ENCODE assay signal across 22 cellular contexts in the genomic region with DNA sequence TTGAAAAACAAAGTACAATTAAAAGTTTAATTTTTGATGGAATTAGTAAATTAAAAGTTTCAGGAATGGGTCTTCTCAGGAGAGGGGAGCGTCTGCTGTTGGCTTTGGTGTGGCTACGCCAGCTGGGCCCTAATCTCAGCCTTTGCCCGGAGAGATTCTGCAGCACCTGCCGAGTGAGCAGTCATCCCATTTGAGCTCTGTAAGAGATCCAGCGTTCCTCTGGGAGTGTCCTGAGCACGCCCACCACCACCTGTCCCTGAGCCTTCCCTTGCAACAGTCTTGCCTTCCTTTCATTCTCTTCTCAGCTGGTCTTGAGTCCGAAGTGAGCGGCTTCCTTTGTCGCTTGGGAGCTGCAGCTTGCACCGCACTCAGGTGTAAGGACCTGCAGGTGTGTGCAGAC.
DNase-seq lines count a peak whose midpoint lies in the region; ATAC-seq and TF ChIP-seq lines count a peak whose summit lies in the region.
"Had no signal": no experiment of that assay in that cellular context is flagged by ENCODE, and none has a peak within 500 bp of the region (broad histone marks: within the 10 kb centered on the region; RNA-seq: fewer than 3 reads in every experiment).

No MANE protein-coding gene starts in this region.

- H3K79me1 ChIP-seq in H9 (ENCODE audit: insufficient read depth, low read depth, low read length, poor library complexity, severe bottlenecking): no peaks in the 10 kb centered on the region

- H3K56ac ChIP-seq in H9 (ENCODE audit: insufficient read length, low read depth, low read length): no peak overlapping the region

- no peak overlapping the region for H2BK5ac ChIP-seq in H9 (ENCODE audit: insufficient read length, low read length)

- no peak overlapping the region for H2AK5ac ChIP-seq in H9 (ENCODE audit: insufficient read length, low read length)

- H3K27me3 Mint-ChIP-seq in H9 (ENCODE audit: low read depth): peaks cover 6% of the 10 kb centered on the region; the same call in 1 of the 2 replicates

- H3K14ac ChIP-seq in H9 (ENCODE audit: insufficient read depth, low read length): no peak overlapping the region; the same call in 1 of the 2 replicates

- peak; percentile 51 for DNase-seq in DMS79 (lab: John Stamatoyannopoulos, UW)
- DNase-seq in H9: peak; percentile 22
- peak; percentile 75 to 90 for DNase-seq in NCI-H524 (lab: John Stamatoyannopoulos, UW)
- DNase-seq in islet precursor cell: peak; percentile 41
- DNase-seq in G401 (ENCODE audit: low spot score): no peak
- DNase-seq in medulla oblongata (ENCODE audit: extremely low spot score): no peak
- DNase-seq: CD4-positive, alpha-beta memory T cell; DMS53; Karpas-422; MV-4-11; NCI-H1105 treated with DMSO at 0.1 percent for 48 hours; NCI-H2029; NCI-H446; NCI-H748 treated with DMSO at 0.1 percent for 48 hours; PC-9; RPMI8226; SHP77 treated with DMSO at 0.1 percent for 48 hours; T-helper 2 cell had no signal

- no peak overlapping the region for H2BK20ac ChIP-seq in H9 (ENCODE audit: low read depth, low read length, poor library complexity, severe bottlenecking)

- no peak overlapping the region; a peak in 1 of 7 replicates for H3K27ac Mint-ChIP-seq in H9

- H3K27me3 ChIP-seq in H9 (ENCODE audit: insufficient read depth, low read length): no peaks in the 10 kb centered on the region
- H3K27me3 ChIP-seq: BLaER1 had no signal

- no peak overlapping the region for H2BK15ac ChIP-seq in H9 (ENCODE audit: low read depth, low read length)

- H3K36me3 Mint-ChIP-seq in H9 (ENCODE audit: insufficient read depth in 1 of 3, low read depth in 3 of 3): no peaks in the 10 kb centered on the region
- H3K36me3 Mint-ChIP-seq: CD4-positive, alpha-beta memory T cell had no signal

- ATAC-seq in GM18909 (IDR thresholded peaks at IDR 0.05; ENCODE audit: poor library complexity, unreplicated experiment): no peak
- ATAC-seq: GM12878 had no signal

- H3K23ac ChIP-seq in H9 (ENCODE audit: insufficient read length, low read depth, low read length): no peak overlapping the region

- no peak overlapping the region for H3K4me3 Mint-ChIP-seq in H9
- H3K4me3 Mint-ChIP-seq: CD4-positive, alpha-beta memory T cell had no signal

- no peak overlapping the region for H3K4ac ChIP-seq in H9 (ENCODE audit: low read depth, low read length)

- H3K9me3 Mint-ChIP-seq in H9: peaks cover 0 to 3% of the 10 kb centered on the region in 2 experiments; a peak in 2 of 5 replicates

- no peak overlapping the region for H4K8ac ChIP-seq in H9 (replicated peaks; ENCODE audit: insufficient read length, low read depth, low read length)

- no CpG with 5 or more reads among the region's 10 CpGs for WGBS in H9 (ENCODE audit: extremely low coverage, insufficient read length, low lambda C conversion rate)

- H3K23me2 ChIP-seq in H9 (ENCODE audit: insufficient read length, low read depth, low read length, poor library complexity, severe bottlenecking): no peaks in the 10 kb centered on the region

- H3K4me1 Mint-ChIP-seq in H9: peaks cover 16 to 31% of the 10 kb centered on the region in 2 experiments
- H3K4me1 Mint-ChIP-seq: CD4-positive, alpha-beta memory T cell had no signal

- H4K91ac ChIP-seq in H9 (ENCODE audit: insufficient read length, low read depth, low read length): no peak overlapping the region

- H4K5ac ChIP-seq in H9 (ENCODE audit: insufficient read length, low read depth, low read length): no peak overlapping the region

- no peak overlapping the region for H2BK12ac ChIP-seq in H9 (ENCODE audit: insufficient read length, low read depth, low read length)

- H2AFZ ChIP-seq in H9 (ENCODE audit: low read length): no peak overlapping the region
- H2AFZ ChIP-seq: PC-9 had no signal

- H3T11ph ChIP-seq in H9 (ENCODE audit: low read length): no peak overlapping the region

- H3K4me1 ChIP-seq in H9 (ENCODE audit: insufficient read depth, low read length): no peaks in the 10 kb centered on the region

- no peaks in the 10 kb centered on the region for H3K79me2 ChIP-seq in H9 (ENCODE audit: insufficient read depth, low read length)

- H3K9ac ChIP-seq in H9 (ENCODE audit: extremely low read depth, insufficient read length, low read length): no peak overlapping the region
- H3K9ac ChIP-seq: BLaER1 had no signal

- in situ Hi-C loops in G401 (cut with HindIII; ENCODE audit: low sequenced_read_pairs): no loop called here

- H3K18ac ChIP-seq in H9 (ENCODE audit: insufficient read length, low read depth, low read length): no peak overlapping the region

- H4K20me1 ChIP-seq in H9 (ENCODE audit: control insufficient read depth, insufficient read depth, insufficient read length): no peaks in the 10 kb centered on the region

- no peak overlapping the region for H2BK120ac ChIP-seq in H9 (ENCODE audit: low read depth, low read length, poor library complexity, severe bottlenecking)

- no peak for TF ChIP-seq CTCF in H9 (conservative IDR thresholded peaks at IDR 0.05)

- H3K4me2 ChIP-seq in H9 (ENCODE audit: insufficient read depth, insufficient read length, low read length): no peak overlapping the region
- H3K4me2 ChIP-seq: BLaER1, PC-9 had no signal

- H3K9me3 ChIP-seq in H9 (ENCODE audit: control insufficient read depth, low read depth, low read length): no peaks in the 10 kb centered on the region
- H3K9me3 ChIP-seq: BLaER1 had no signal

- H3K27ac ChIP-seq in H9 (ENCODE audit: insufficient read length, low read depth, low read length): no peak overlapping the region
- H3K27ac ChIP-seq: BLaER1, PC-9, SK-N-MC had no signal

Comparison
In these comparisons a context has a peak if more than half of its experiments do, and no peak if none do; other contexts are left out.
1. DNase-seq: peak in DMS79 (single experiment), H9 (single experiment), NCI-H524 (2 of 2) and islet precursor cell (single experiment); none in G401 (single experiment) and medulla oblongata (single experiment).